In the genomic region with DNA sequence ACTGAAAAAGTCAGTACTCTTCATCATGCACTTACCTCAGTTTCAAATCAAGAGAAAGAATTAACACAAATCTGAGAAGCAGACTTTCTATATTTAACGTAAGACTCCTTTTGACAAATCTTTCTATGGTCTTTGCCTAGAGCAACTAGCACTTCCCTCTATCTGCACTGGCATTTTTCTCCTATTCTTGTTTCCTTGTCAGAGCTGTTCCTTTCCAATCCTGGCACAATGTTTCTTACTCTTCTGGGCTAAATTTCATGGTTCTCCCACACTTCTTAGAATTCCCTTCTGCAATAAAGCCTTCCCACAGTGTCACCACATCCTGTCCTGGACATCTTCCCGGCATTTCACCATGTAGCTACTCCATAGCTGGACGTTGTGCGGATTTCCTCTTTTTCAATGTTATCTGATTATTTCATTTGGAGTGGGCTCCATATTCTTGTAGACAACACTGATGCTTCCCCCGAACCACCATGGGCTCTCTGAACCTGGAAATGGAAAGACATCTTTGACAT, we compare ENCODE assay signal across 16 cellular contexts.
"Had no signal": no experiment of that assay in that cellular context is flagged by ENCODE, and none has a peak within 500 bp of the region (broad histone marks: within the 10 kb centered on the region; RNA-seq: fewer than 3 reads in every experiment).

No MANE protein-coding gene starts in this region.

- H3K9me3 ChIP-seq: gastrocnemius medialis, mucosa of descending colon, pancreas had no signal

- H3K27me3 ChIP-seq: gastrocnemius medialis, heart right ventricle, neural progenitor cell, pancreas, stomach had no signal

- H3K36me3 ChIP-seq: gastrocnemius medialis, heart right ventricle, neural progenitor cell, pancreas, stomach had no signal

- H3K27ac ChIP-seq: gastrocnemius medialis, heart right ventricle, neural progenitor cell, pancreas, stomach had no signal

- H3K4me3 ChIP-seq: gastrocnemius medialis, heart right ventricle, mucosa of descending colon, neural progenitor cell, pancreas, stomach had no signal

- DNase-seq: cortex of kidney; effector memory CD4-positive, alpha-beta T cell; gastrocnemius medialis; heart right ventricle; hypothalamus; left colon; mucosa of descending colon; naive thymus-derived CD8-positive, alpha-beta T cell; nucleus accumbens; pancreas; right cardiac atrium; small intestine; stimulated activated CD4-positive, alpha-beta T cell treated with anti-CD3 and anti-CD28 coated beads, Interleukin-12 subunit alpha, Interleukin-12 subunit beta, amount 100 ng/mL, for 4 hours; stimulated activated naive CD4-positive, alpha-beta T cell; stomach had no signal

- H3K4me1 ChIP-seq: gastrocnemius medialis, heart right ventricle, pancreas, stomach had no signal
